Comparison of ENCODE assay signal across 1 cellular context in genomic region chr1:12598914-12599463, GRCh38.
TF ChIP-seq lines count a peak whose summit lies in the region.

No MANE protein-coding gene starts in this region.

TF ChIP-seq in H1, 55 proteins besides CTCF, POLR2A, EP300 and RAD21:
- no peak for TF ChIP-seq BACH1 (IDR thresholded peaks at IDR 0.05; ENCODE audit: low read length)
- no peak for TF ChIP-seq BRCA1 (IDR thresholded peaks at IDR 0.05; ENCODE audit: low read depth, low read length)
- TF ChIP-seq SP2 (IDR thresholded peaks at IDR 0.05; ENCODE audit: low read length) = no peak
- TF ChIP-seq CHD2 (IDR thresholded peaks at IDR 0.05; ENCODE audit: low read length) = no peak
- no peak for TF ChIP-seq SRF (IDR thresholded peaks at IDR 0.05; ENCODE audit: low read depth, low read length)
- TF ChIP-seq KDM1A (IDR thresholded peaks at IDR 0.05; ENCODE audit: borderline replicate concordance, low read length) = no peak
- no peak for TF ChIP-seq TCF12 (IDR thresholded peaks at IDR 0.05; ENCODE audit: low read depth, low read length)
- TF ChIP-seq NANOG (IDR thresholded peaks at IDR 0.05; ENCODE audit: insufficient read depth, low read depth, low read length, poor library complexity, severe bottlenecking) = no peak
- TF ChIP-seq CHD1 (IDR thresholded peaks at IDR 0.05; ENCODE audit: low read depth, low read length) = no peak
- no peak for TF ChIP-seq CBX5 (IDR thresholded peaks at IDR 0.05; ENCODE audit: low read depth, low read length)
- no peak for TF ChIP-seq CEBPB (IDR thresholded peaks at IDR 0.05; ENCODE audit: low read depth, low read length)
